22 cellular contexts compared by ENCODE assay signal in the genomic region with DNA sequence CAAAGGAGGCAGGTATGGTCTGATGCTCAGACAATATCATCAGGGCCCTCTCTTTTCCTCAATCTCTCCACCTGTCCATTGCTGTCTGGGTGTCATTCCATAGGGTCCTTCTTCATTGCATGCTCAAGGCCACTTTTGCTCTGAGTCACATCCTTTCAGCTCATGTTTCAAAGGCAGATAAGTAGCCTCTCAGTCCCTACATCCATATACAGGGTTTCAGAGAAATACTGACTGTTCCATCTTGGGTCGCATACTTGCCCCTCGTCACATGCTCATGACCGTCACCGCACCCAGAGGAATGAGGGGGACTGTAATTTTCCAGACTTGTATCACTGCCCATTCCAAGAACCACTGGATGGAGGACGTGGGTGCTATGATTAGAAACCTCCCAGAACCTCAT.
"Had no signal": no experiment of that assay in that cellular context is flagged by ENCODE, and none has a peak within 500 bp of the region (broad histone marks: within the 10 kb centered on the region; RNA-seq: fewer than 3 reads in every experiment).

No MANE protein-coding gene starts in this region.

- H3K9me3 ChIP-seq: colonic mucosa, upper lobe of left lung had no signal

- H3K27ac Mint-ChIP-seq: activated naive CD8-positive, alpha-beta T cell; activated T-helper 2 cell treated with anti-CD3 and anti-CD28 coated beads, Interferon-gamma antibody, Interleukin-2, Interleukin-4, amounts not matched to agents 10 μg/mL and 5 μg/mL and 100 μg/mL, durations not matched to agents 14 hours and 24 hours and 36 hours; effector memory CD8-positive, alpha-beta T cell; natural killer cell; T-helper 2 cell treated with Interferon-gamma antibody and Interleukin-4, amounts not matched to agents 5 μg/mL and 100 μg/mL, for 36 hours had no signal

- ATAC-seq: activated T-cell treated with anti-CD3 and anti-CD28 coated beads, Interleukin-2, amount 50 U/mL, for 4 hours; effector memory CD8-positive, alpha-beta T cell; esophagus mucosa; natural killer cell had no signal

- H3K27me3 ChIP-seq: colonic mucosa, upper lobe of left lung had no signal

- H3K27me3 Mint-ChIP-seq: activated naive CD8-positive, alpha-beta T cell; effector memory CD8-positive, alpha-beta T cell had no signal

- H3K36me3 Mint-ChIP-seq: activated naive CD8-positive, alpha-beta T cell; natural killer cell had no signal

- H3K36me3 ChIP-seq: colonic mucosa, left ventricle myocardium inferior, upper lobe of left lung had no signal

- H3K27ac ChIP-seq: colonic mucosa, dorsolateral prefrontal cortex, left ventricle myocardium inferior, upper lobe of left lung had no signal

- H3K4me3 Mint-ChIP-seq: activated naive CD8-positive, alpha-beta T cell; activated T-cell treated with anti-CD3 and anti-CD28 coated beads, Interleukin-2, amount 50 U/mL, for 4 hours; effector memory CD8-positive, alpha-beta T cell; natural killer cell; T-helper 2 cell treated with Interferon-gamma antibody and Interleukin-4, amounts not matched to agents 5 μg/mL and 100 μg/mL, for 36 hours had no signal

- H3K9me3 Mint-ChIP-seq: activated T-cell treated with anti-CD3 and anti-CD28 coated beads, Interleukin-2, amount 50 U/mL, for 4 hours; activated T-helper 2 cell treated with anti-CD3 and anti-CD28 coated beads, Interferon-gamma antibody, Interleukin-2, Interleukin-4, amounts not matched to agents 10 μg/mL and 5 μg/mL and 100 μg/mL, durations not matched to agents 14 hours and 24 hours and 36 hours; effector memory CD8-positive, alpha-beta T cell; natural killer cell had no signal

- H3K4me1 ChIP-seq: colonic mucosa, left ventricle myocardium inferior had no signal

- DNase-seq: activated CD4-positive, alpha-beta T cell treated with anti-CD3 and anti-CD28 coated beads, Interleukin-2, amount 50 U/mL, for 4 hours; activated CD8-positive, alpha-beta memory T cell treated with anti-CD3 and anti-CD28 coated beads for 24 hours; activated CD8-positive, alpha-beta memory T cell treated with anti-CD3 and anti-CD28 coated beads, Interleukin-2, amount 50 U/mL, for 48 hours; activated naive CD4-positive, alpha-beta T cell; activated T-cell treated with anti-CD3 and anti-CD28 coated beads, Interleukin-2, amount 50 U/mL, for 4 hours; colonic mucosa; dorsolateral prefrontal cortex; effector memory CD8-positive, alpha-beta T cell; foreskin melanocyte; glutamatergic neuron; hippocampal formation; left ventricle myocardium inferior; midbrain; natural killer cell; retina; stimulated activated CD4-positive, alpha-beta T cell treated with anti-CD3 and anti-CD28 coated beads, Interleukin-4, amount 100 ng/mL, for 24 hours; stimulated activated naive CD4-positive, alpha-beta T cell treated with Interleukin-2 at 50 U/mL for 16 hours; upper lobe of left lung had no signal

- H3K4me3 ChIP-seq: colonic mucosa, dorsolateral prefrontal cortex, left ventricle myocardium inferior, upper lobe of left lung had no signal
